Comparison of ENCODE assay signal across 12 cellular contexts in genomic region chr6:128696651-128697391, GRCh38.
A peak's percentile ranks its signal among the peaks of the same experiment; 100 is the strongest.
DNase-seq lines count a peak whose midpoint lies in the region; ATAC-seq and TF ChIP-seq lines count a peak whose summit lies in the region.
"Had no signal": no experiment of that assay in that cellular context is flagged by ENCODE, and none has a peak within 500 bp of the region (broad histone marks: within the 10 kb centered on the region; RNA-seq: fewer than 3 reads in every experiment).

No MANE protein-coding gene starts in this region.

- H2BK120ac ChIP-seq in mesendoderm (ENCODE audit: low read depth, low read length) = no peak overlapping the region

- H2AK5ac ChIP-seq in mesendoderm (ENCODE audit: low read length) = no peak overlapping the region

- no peak overlapping the region for H3K18ac ChIP-seq in mesendoderm (ENCODE audit: low read length)

- no CpG with 5 or more reads among the region's 6 CpGs for WGBS in mesendoderm (ENCODE audit: extremely low coverage, insufficient coverage, low lambda C conversion rate)

- H4K5ac ChIP-seq in mesendoderm (ENCODE audit: low read length) = no peak overlapping the region

- DNase-seq in DMS 273 treated with DMSO at 0.1 percent for 48 hours (lab: John Stamatoyannopoulos, UW) = peak; percentile 37
- DNase-seq in NCI-H460 (ENCODE audit: extremely low read depth, low read depth) = peak; percentile 5
- DNase-seq in choroid plexus epithelial cell (ENCODE audit: low read depth) = peak; percentile 63
- DNase-seq in mesendoderm = peak; percentile 3
- no peak for DNase-seq in dorsolateral prefrontal cortex
- no peak for DNase-seq in immature natural killer cell
- no peak for DNase-seq in hippocampal formation (lab: John Stamatoyannopoulos, UW)
- DNase-seq: Caco-2, naive B cell, NCI-H1417 treated with DMSO at 0.1 percent for 48 hours had no signal

- H3K79me1 ChIP-seq in mesendoderm (ENCODE audit: low read length) = no peaks in the 10 kb centered on the region

- no peaks in the 10 kb centered on the region for H3K4me1 Mint-ChIP-seq in immature natural killer cell
- H3K4me1 Mint-ChIP-seq: naive B cell had no signal

- no peak overlapping the region for H3K9ac ChIP-seq in mesendoderm (ENCODE audit: low read length)

- no peaks in the 10 kb centered on the region for H3K36me3 ChIP-seq in mesendoderm (ENCODE audit: control insufficient read depth, insufficient read depth, low read length)

- no peak for TF ChIP-seq CTCF in choroid plexus epithelial cell (conservative IDR thresholded peaks at IDR 0.05; ENCODE audit: low read depth, low read length)
- no peak for TF ChIP-seq CTCF in dorsolateral prefrontal cortex (IDR thresholded peaks at IDR 0.05 in 54 of 56, conservative IDR thresholded peaks at IDR 0.05 in 2 of 56; ENCODE audit: low read depth in 1 of 56, partially characterized antibody in 56 of 56)

- ATAC-seq in GM19455 (IDR thresholded peaks at IDR 0.05; ENCODE audit: unreplicated experiment) = no peak

- H3K27ac Mint-ChIP-seq in immature natural killer cell = no peak overlapping the region
- H3K27ac Mint-ChIP-seq: activated naive CD8-positive, alpha-beta T cell; naive B cell had no signal

- H3K4ac ChIP-seq in mesendoderm (ENCODE audit: low read depth, low read length) = no peak overlapping the region

- no peak overlapping the region for H2BK5ac ChIP-seq in mesendoderm (ENCODE audit: low read length)

- H3K4me3 Mint-ChIP-seq in immature natural killer cell = no peak overlapping the region
- H3K4me3 Mint-ChIP-seq: activated naive CD8-positive, alpha-beta T cell; naive B cell had no signal

- no peak overlapping the region for H3K23ac ChIP-seq in mesendoderm (ENCODE audit: low read length)

- no peak overlapping the region for H3K56ac ChIP-seq in mesendoderm (ENCODE audit: low read length)

- no peaks in the 10 kb centered on the region for H3K36me3 Mint-ChIP-seq in immature natural killer cell
- H3K36me3 Mint-ChIP-seq: activated naive CD8-positive, alpha-beta T cell; naive B cell had no signal

- H3K27ac ChIP-seq in mesendoderm (ENCODE audit: low read depth, low read length) (no peak overlapping the region), dorsolateral prefrontal cortex (no peak overlapping the region)

- no peaks in the 10 kb centered on the region for H3K79me2 ChIP-seq in mesendoderm (ENCODE audit: control insufficient read depth, insufficient read depth, low read length)

- H2BK15ac ChIP-seq in mesendoderm (replicated peaks; ENCODE audit: low read depth) = no peak overlapping the region

- no peak overlapping the region for H3K4me2 ChIP-seq in mesendoderm (ENCODE audit: low read length)

- H3K9me3 Mint-ChIP-seq in immature natural killer cell = peaks cover 0 to 2% (median 0%) of the 10 kb centered on the region in 6 donors
- H3K9me3 Mint-ChIP-seq: naive B cell had no signal

- H3K4me3 ChIP-seq in choroid plexus epithelial cell (ENCODE audit: low read depth, low read length) = no peak overlapping the region
- H3K4me3 ChIP-seq in mesendoderm (ENCODE audit: low read length) = no peak overlapping the region
- no peak overlapping the region for H3K4me3 ChIP-seq in dorsolateral prefrontal cortex

- H3K27me3 Mint-ChIP-seq in immature natural killer cell (ENCODE audit: low read depth in 3 of 3) = peaks cover 0 to 5% (median 0%) of the 10 kb centered on the region in 3 donors
- H3K27me3 Mint-ChIP-seq: activated naive CD8-positive, alpha-beta T cell; naive B cell had no signal

- H3K27me3 ChIP-seq in mesendoderm (ENCODE audit: insufficient read depth, low read length, poor library complexity) (no peaks in the 10 kb centered on the region), dorsolateral prefrontal cortex (no peaks in the 10 kb centered on the region)

- intact Hi-C loops in dorsolateral prefrontal cortex (cut with DNase I) = no loop called here

- no peaks in the 10 kb centered on the region for H3K4me1 ChIP-seq in mesendoderm (ENCODE audit: control insufficient read depth, low read depth, low read length)
- H3K4me1 ChIP-seq: Caco-2 had no signal

- no peak overlapping the region for H4K8ac ChIP-seq in mesendoderm (ENCODE audit: low read depth, low read length)

Comparison
In these comparisons a context has a peak if more than half of its experiments do, and no peak if none do; other contexts are left out.
1. DNase-seq: peak in DMS 273 treated with DMSO at 0.1 percent for 48 hours (single experiment), NCI-H460 (single experiment), choroid plexus epithelial cell (single experiment) and mesendoderm (single experiment); none in dorsolateral prefrontal cortex (0 of 10), immature natural killer cell (0 of 3) and hippocampal formation (0 of 2).